Comparison of ENCODE assay signal across 27 cellular contexts in the genomic region with DNA sequence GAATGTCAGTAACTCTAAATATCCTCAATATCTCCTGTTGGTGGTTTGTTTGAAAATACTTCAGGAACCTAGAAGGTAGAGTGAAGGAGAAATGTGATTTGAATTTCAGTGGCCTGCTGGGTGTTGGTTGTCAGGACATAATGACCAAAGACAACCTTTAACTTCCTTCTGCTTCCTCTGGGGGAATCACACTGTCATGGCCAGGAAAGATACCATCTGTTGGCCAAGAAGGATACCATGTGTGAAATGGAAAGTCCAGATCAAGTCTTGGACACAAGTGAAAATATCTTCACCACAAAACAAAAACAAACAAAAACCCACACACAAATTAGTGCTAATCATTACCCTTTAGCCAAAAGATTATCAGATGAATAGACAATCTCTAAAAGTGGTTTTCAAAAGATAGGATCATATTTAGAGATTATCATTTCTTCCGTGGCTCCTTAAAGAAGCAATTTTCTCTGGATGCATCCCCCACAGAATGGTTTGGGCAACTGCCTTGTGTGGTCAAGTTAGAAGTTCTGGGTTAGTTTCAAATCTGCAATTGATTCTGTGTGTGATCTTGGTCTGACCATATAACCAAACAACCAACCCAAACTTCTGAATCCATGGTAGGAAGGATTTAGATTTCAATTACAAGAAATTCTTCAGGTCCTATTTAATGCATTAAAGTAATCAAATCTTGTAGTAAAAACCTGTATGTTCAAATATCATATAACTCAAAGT. TPM values are rescaled to one million over a fixed set of nuclear protein-coding genes. Genes with fewer than 3 reads are reported as not detected.
DNase-seq lines count a peak whose midpoint lies in the region; ATAC-seq and TF ChIP-seq lines count a peak whose summit lies in the region.
"Had no signal": no experiment of that assay in that cellular context is flagged by ENCODE, and none has a peak within 500 bp of the region (broad histone marks: within the 10 kb centered on the region; RNA-seq: fewer than 3 reads in every experiment).

No MANE protein-coding gene starts in this region.

- H3K4me1 Mint-ChIP-seq in brain, result peaks cover 54% of the 10 kb centered on the region
- H3K4me1 Mint-ChIP-seq: activated naive CD8-positive, alpha-beta T cell treated with anti-CD3 and anti-CD28 coated beads for 36 hours; central memory CD8-positive, alpha-beta T cell had no signal

- H3K36me3 Mint-ChIP-seq in brain, result peaks cover 17% of the 10 kb centered on the region

- H3K36me3 ChIP-seq in rectal smooth muscle tissue (ENCODE audit: control insufficient read depth, insufficient read depth, low read length), result no peaks in the 10 kb centered on the region
- H3K36me3 ChIP-seq: heart right ventricle, right lobe of liver, vagina had no signal

- H3K9ac ChIP-seq in rectal smooth muscle tissue (ENCODE audit: low read length), result no peak overlapping the region
- H3K9ac ChIP-seq: parathyroid adenoma had no signal

- peak overlapping the region in 3 of 5 experiments; percentile 3 to 74 (median 71) for H3K4me3 Mint-ChIP-seq in brain
- H3K4me3 Mint-ChIP-seq: activated CD4-positive, alpha-beta memory T cell treated with anti-CD3 and anti-CD28 coated beads for 36 hours; activated naive CD8-positive, alpha-beta T cell treated with anti-CD3 and anti-CD28 coated beads for 36 hours; central memory CD8-positive, alpha-beta T cell; naive thymus-derived CD8-positive, alpha-beta T cell had no signal

- DNase-seq in glomerular visceral epithelial cell (ENCODE audit: extremely low spot score) (no peak), inferior parietal cortex (ENCODE audit: extremely low spot score) (no peak)
- DNase-seq in stimulated activated CD4-positive, alpha-beta T cell treated with anti-CD3 and anti-CD28 coated beads, Interleukin-4, amount 100 ng/mL, for 24 hours, result no peak
- DNase-seq: activated CD4-positive, alpha-beta memory T cell treated with anti-CD3 and anti-CD28 coated beads for 36 hours; activated naive CD8-positive, alpha-beta T cell treated with anti-CD3 and anti-CD28 coated beads for 36 hours; EL; heart right ventricle; naive thymus-derived CD8-positive, alpha-beta T cell; NCI-H1105; NCI-H2081; NCI-H226; RPMI8226; stimulated activated CD4-positive, alpha-beta T cell treated with anti-CD3 and anti-CD28 coated beads, Interleukin-12 subunit alpha, Interleukin-12 subunit beta, amount 100 ng/mL, for 4 hours; stimulated activated CD4-positive, alpha-beta T cell treated with anti-CD3 and anti-CD28 coated beads, Interleukin-4, amount 100 ng/mL, for 4 hours; stimulated activated naive CD4-positive, alpha-beta T cell; T-helper 1 cell; testis had no signal

- peak; percentile 50 for ATAC-seq in GM19043 (IDR thresholded peaks at IDR 0.05; ENCODE audit: low read depth, unreplicated experiment)
- peak; percentile 58 for ATAC-seq in HG02938 (IDR thresholded peaks at IDR 0.05; ENCODE audit: unreplicated experiment)
- ATAC-seq: HCT116; naive thymus-derived CD8-positive, alpha-beta T cell had no signal

- H3K27me3 ChIP-seq in rectal smooth muscle tissue (ENCODE audit: control insufficient read depth, insufficient read depth, low read length), result no peaks in the 10 kb centered on the region
- H3K27me3 ChIP-seq: heart right ventricle, right lobe of liver, testis, vagina had no signal

- H3K4me1 ChIP-seq in rectal smooth muscle tissue (ENCODE audit: control insufficient read depth, insufficient read depth, low read length), result peaks cover 23% of the 10 kb centered on the region

- no peaks in the 10 kb centered on the region for H3K27me3 Mint-ChIP-seq in brain
- H3K27me3 Mint-ChIP-seq: activated CD4-positive, alpha-beta memory T cell treated with anti-CD3 and anti-CD28 coated beads for 36 hours; activated naive CD8-positive, alpha-beta T cell treated with anti-CD3 and anti-CD28 coated beads for 36 hours; central memory CD8-positive, alpha-beta T cell; IgD-negative memory B cell; naive thymus-derived CD8-positive, alpha-beta T cell had no signal

- peak overlapping the region; percentile 24 for H3K4me3 ChIP-seq in rectal smooth muscle tissue (ENCODE audit: low read length)
- H3K4me3 ChIP-seq: heart right ventricle, right lobe of liver, testis, vagina had no signal

- TF ChIP-seq CTCF in brain (conservative IDR thresholded peaks at IDR 0.05), result no peak

- peak overlapping the region in 1 of 5 experiments; percentile 25 for H3K27ac Mint-ChIP-seq in brain
- H3K27ac Mint-ChIP-seq: activated CD4-positive, alpha-beta memory T cell treated with anti-CD3 and anti-CD28 coated beads for 36 hours; activated naive CD8-positive, alpha-beta T cell treated with anti-CD3 and anti-CD28 coated beads for 36 hours had no signal

- H3K27ac ChIP-seq in rectal smooth muscle tissue (ENCODE audit: low read depth, low read length), result no peak overlapping the region
- H3K27ac ChIP-seq: parathyroid adenoma, right lobe of liver, testis, vagina had no signal

- no peaks in the 10 kb centered on the region for H3K9me3 Mint-ChIP-seq in brain
- H3K9me3 Mint-ChIP-seq: activated CD4-positive, alpha-beta memory T cell treated with anti-CD3 and anti-CD28 coated beads for 36 hours; activated naive CD8-positive, alpha-beta T cell treated with anti-CD3 and anti-CD28 coated beads for 36 hours; central memory CD8-positive, alpha-beta T cell; IgD-negative memory B cell; naive thymus-derived CD8-positive, alpha-beta T cell had no signal

RNA-seq across cellular contexts. Expression of a gene that starts 1.6 kb away (rescaled TPM):
- 2.4 TPM for polyA plus RNA-seq in brain (ENCODE audit: insufficient read depth, low read depth, low replicate concordance)

RNA-seq across cellular contexts. Expression of a gene that starts 33.6 kb away (rescaled TPM):
- polyA plus RNA-seq in brain (ENCODE audit: insufficient read depth, low read depth, low replicate concordance), result 23.1 TPM

RNA-seq across cellular contexts. Expression of a gene that starts 56.9 kb away (rescaled TPM):
- 0.15 TPM for polyA plus RNA-seq in brain (ENCODE audit: insufficient read depth, low read depth, low replicate concordance)
- polyA plus RNA-seq: heart right ventricle; IgD-negative memory B cell; naive thymus-derived CD8-positive, alpha-beta T cell had no signal
